Comparison of ENCODE assay signal across 8 cellular contexts in genomic region chr20:53917145-53918009, GRCh38.
A peak's percentile ranks its signal among the peaks of the same experiment; 100 is the strongest.
DNase-seq lines count a peak whose midpoint lies in the region; ATAC-seq and TF ChIP-seq lines count a peak whose summit lies in the region.

No MANE protein-coding gene starts in this region.

- ATAC-seq in HG03066 (IDR thresholded peaks at IDR 0.05; ENCODE audit: low read depth, unreplicated experiment) (peak; percentile 63), Right ventricle myocardium superior (ENCODE audit: poor library complexity) (peak; percentile 62), gastrocnemius medialis (peak in 1 of 2 donors; percentile 13)

- peak overlapping the region; percentile 89; the same call in 1 of the 2 replicates for H3K27ac ChIP-seq in VCaP
- peak overlapping the region; percentile 63 to 88 (median 81) for H3K27ac ChIP-seq in gastrocnemius medialis

- H3K36me3 ChIP-seq in gastrocnemius medialis: no peaks in the 10 kb centered on the region

- H3K27me3 ChIP-seq in gastrocnemius medialis: no peaks in the 10 kb centered on the region

- no peak for TF ChIP-seq CTCF in VCaP (conservative IDR thresholded peaks at IDR 0.05)
- no peak for TF ChIP-seq CTCF in gastrocnemius medialis (IDR thresholded peaks at IDR 0.05 in 4 of 5, conservative IDR thresholded peaks at IDR 0.05 in 1 of 5)

- in situ Hi-C loops in gastrocnemius medialis (cut with MboI; ENCODE audit: low sequenced_read_pairs in 4 of 4): loop anchor here in 1 of 4 donors (10.0 kb wide), 1 partner anchor 343 kb away; no protein-coding TSS in a partner anchor

- peak; percentile 49 for DNase-seq in activated CD8-positive, alpha-beta memory T cell treated with anti-CD3 and anti-CD28 coated beads, Interleukin-2, amount 50 U/mL, for 48 hours
- DNase-seq in activated CD8-positive, alpha-beta memory T cell treated with anti-CD3 and anti-CD28 coated beads for 24 hours: no peak
- DNase-seq in Right ventricle myocardium superior: peak; percentile 70
- peak in 1 of 2 donors; percentile 52 for DNase-seq in gastrocnemius medialis
- no peak for DNase-seq in RPMI8226
- no peak for DNase-seq in stimulated activated naive CD4-positive, alpha-beta T cell (lab: John Stamatoyannopoulos, UW)

- no peak for TF ChIP-seq POLR2A in gastrocnemius medialis (IDR thresholded peaks at IDR 0.05)

- H3K4me3 ChIP-seq in gastrocnemius medialis: no peak overlapping the region

- intact Hi-C loops in Right ventricle myocardium superior (cut with DNase I) (no loop called here), gastrocnemius medialis (cut with DNase I; ENCODE audit: low total_unique reads) (loop anchor here (10.0 kb wide), 1 partner anchor 183 kb away; no protein-coding TSS in a partner anchor)

- peaks cover 4 to 28% of the 10 kb centered on the region in 2 donors for H3K4me1 ChIP-seq in gastrocnemius medialis

- no peaks in the 10 kb centered on the region for H3K9me3 ChIP-seq in gastrocnemius medialis

Comparison
In these comparisons a context has a peak if more than half of its experiments do, and no peak if none do; other contexts are left out.
1. DNase-seq: peak in activated CD8-positive, alpha-beta memory T cell treated with anti-CD3 and anti-CD28 coated beads, Interleukin-2, amount 50 U/mL, for 48 hours (single experiment) and Right ventricle myocardium superior (single experiment); none in activated CD8-positive, alpha-beta memory T cell treated with anti-CD3 and anti-CD28 coated beads for 24 hours (single experiment), RPMI8226 (single experiment) and stimulated activated naive CD4-positive, alpha-beta T cell (0 of 6).